Comparison of ENCODE assay signal across 29 cellular contexts in the genomic region with DNA sequence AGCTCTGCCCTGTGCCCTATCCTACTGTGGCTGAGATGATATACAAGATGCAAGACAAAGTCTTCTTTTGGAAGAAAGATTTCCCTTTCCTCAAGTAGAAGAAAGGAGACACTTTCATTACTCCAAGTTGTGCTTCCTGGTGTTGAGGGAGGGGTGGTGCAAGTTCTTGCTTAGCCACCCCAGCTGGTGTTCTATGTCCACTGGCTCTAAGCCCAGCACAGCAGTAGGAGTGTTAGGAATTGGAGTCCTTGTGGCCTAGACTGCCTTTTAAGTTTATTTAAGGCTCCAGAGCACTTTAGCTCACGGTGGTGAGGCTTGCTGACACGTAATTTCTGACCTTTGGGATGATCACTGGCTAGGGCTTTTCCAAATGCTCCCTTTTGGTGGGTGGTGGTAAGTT.
"Had no signal": no experiment of that assay in that cellular context is flagged by ENCODE, and none has a peak within 500 bp of the region (broad histone marks: within the 10 kb centered on the region; RNA-seq: fewer than 3 reads in every experiment).

No MANE protein-coding gene starts in this region.

- H3K4me1 Mint-ChIP-seq: immature natural killer cell; mesothelial cell of epicardium; naive thymus-derived CD4-positive, alpha-beta T cell; nephron; neural crest cell; stimulated activated memory B cell treated with anti-CD40 and anti-IgM and Interleukin-4, amounts not matched to agents 10 μg/mL and 1 μg/mL and 100 μg/mL, for 72 hours; stimulated activated naive CD8-positive, alpha-beta T cell treated with anti-CD3 and anti-CD28 coated beads, Interleukin-15, amount 100 ng/mL, for 72 hours had no signal

- H3K4me3 Mint-ChIP-seq: immature natural killer cell; mesothelial cell of epicardium; naive thymus-derived CD4-positive, alpha-beta T cell; nephron; neural crest cell; stimulated activated memory B cell treated with anti-CD40 and anti-IgM and Interleukin-4, amounts not matched to agents 10 μg/mL and 1 μg/mL and 100 μg/mL, for 72 hours; stimulated activated naive CD8-positive, alpha-beta T cell treated with anti-CD3 and anti-CD28 coated beads, Interleukin-15, amount 100 ng/mL, for 72 hours; type B pancreatic cell had no signal

- DNase-seq: hypothalamus; immature natural killer cell; kidney; left colon; left lung; lower lobe of right lung; mesendoderm; naive thymus-derived CD4-positive, alpha-beta T cell; nucleus accumbens; pancreas; retina; sigmoid colon; stimulated activated CD4-positive, alpha-beta T cell treated with anti-CD3 and anti-CD28 coated beads, Interleukin-1b, Interleukin-23, amount 100 ng/mL, for 48 hours; stimulated activated CD4-positive, alpha-beta T cell treated with anti-CD3 and anti-CD28 coated beads, Interleukin-2, amount 100 ng/mL, for 48 hours; stimulated activated CD4-positive, alpha-beta T cell treated with anti-CD3 and anti-CD28 coated beads, Interleukin-4, amount 100 ng/mL, for 4 hours; stimulated activated CD8-positive, alpha-beta memory T cell treated with anti-CD3 and anti-CD28 coated beads, Interleukin-4, amount 100 ng/mL, for 48 hours; stimulated activated naive CD4-positive, alpha-beta T cell treated with Interleukin-2 at 50 U/mL for 16 hours; stimulated activated naive CD8-positive, alpha-beta T cell treated with anti-CD3 and anti-CD28 coated beads, Interleukin-15, amount 100 ng/mL, for 72 hours; substantia nigra had no signal

- H3K4me3 ChIP-seq: left lung, lower lobe of right lung, pancreas, prostate gland, sigmoid colon, smooth muscle cell, tibial nerve, vagina had no signal

- H3K36me3 ChIP-seq: left lung, lower lobe of right lung, pancreas, prostate gland, sigmoid colon, tibial nerve, vagina had no signal

- H3K27ac Mint-ChIP-seq: immature natural killer cell; mesothelial cell of epicardium; naive thymus-derived CD4-positive, alpha-beta T cell; nephron; stimulated activated memory B cell treated with anti-CD40 and anti-IgM and Interleukin-4, amounts not matched to agents 10 μg/mL and 1 μg/mL and 100 μg/mL, for 72 hours; stimulated activated naive CD8-positive, alpha-beta T cell treated with anti-CD3 and anti-CD28 coated beads, Interleukin-15, amount 100 ng/mL, for 72 hours; type B pancreatic cell had no signal

- H3K27me3 Mint-ChIP-seq: naive thymus-derived CD4-positive, alpha-beta T cell; stimulated activated memory B cell treated with anti-CD40 and anti-IgM and Interleukin-4, amounts not matched to agents 10 μg/mL and 1 μg/mL and 100 μg/mL, for 72 hours; stimulated activated naive CD8-positive, alpha-beta T cell treated with anti-CD3 and anti-CD28 coated beads, Interleukin-15, amount 100 ng/mL, for 72 hours; type B pancreatic cell had no signal

- H3K27me3 ChIP-seq: left lung, pancreas, sigmoid colon, tibial nerve, vagina had no signal

- H3K4me1 ChIP-seq: left lung, lower lobe of right lung, pancreas, prostate gland, sigmoid colon, tibial nerve, vagina had no signal

- H3K9me3 ChIP-seq: left lung, lower lobe of right lung, pancreas, prostate gland, vagina had no signal

- ATAC-seq: left colon; left lung; naive thymus-derived CD4-positive, alpha-beta T cell; right cardiac atrium; stimulated activated memory B cell treated with anti-CD40 and anti-IgM and Interleukin-4, amounts not matched to agents 10 μg/mL and 1 μg/mL and 100 μg/mL, for 72 hours; stimulated activated naive CD8-positive, alpha-beta T cell treated with anti-CD3 and anti-CD28 coated beads, Interleukin-15, amount 100 ng/mL, for 72 hours had no signal

- H3K9me3 Mint-ChIP-seq: nephron, type B pancreatic cell had no signal

- H3K4me2 ChIP-seq: smooth muscle cell had no signal

- H3K36me3 Mint-ChIP-seq: mesothelial cell of epicardium; naive thymus-derived CD4-positive, alpha-beta T cell; stimulated activated memory B cell treated with anti-CD40 and anti-IgM and Interleukin-4, amounts not matched to agents 10 μg/mL and 1 μg/mL and 100 μg/mL, for 72 hours; type B pancreatic cell had no signal

- H3K27ac ChIP-seq: left lung, lower lobe of right lung, pancreas, prostate gland, sigmoid colon, tibial nerve, vagina had no signal
